In the genomic region with DNA sequence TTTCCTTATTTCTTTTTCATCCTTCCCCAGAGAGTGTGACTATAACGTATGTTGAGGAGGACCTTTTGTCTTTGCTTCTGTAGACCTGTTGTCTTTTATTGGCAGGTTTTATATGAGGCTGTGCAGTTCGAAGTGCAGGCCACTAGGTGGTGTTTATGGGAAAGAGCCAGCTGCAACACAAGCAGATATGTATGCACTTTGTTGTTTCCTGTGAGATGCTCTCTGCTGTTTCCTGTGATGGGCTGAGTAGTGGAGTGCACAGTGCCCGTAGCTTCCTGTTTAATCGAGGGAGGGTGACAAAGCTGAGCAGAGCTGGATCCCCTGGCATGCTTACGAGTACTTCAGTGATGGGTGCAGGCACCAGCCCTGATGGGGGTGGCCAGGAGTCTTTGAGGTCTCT, we compare ENCODE assay signal across 13 cellular contexts. TPM values are rescaled to one million over a fixed set of nuclear protein-coding genes. Genes with fewer than 3 reads are reported as not detected.
DNase-seq lines count a peak whose midpoint lies in the region; ATAC-seq and TF ChIP-seq lines count a peak whose summit lies in the region.
"Not testable (repeated sequence)": the region's sequence is repeated elsewhere in the genome, so short reads cannot be mapped to it uniquely, and the experiment has no call there.
"Had no signal": no experiment of that assay in that cellular context is flagged by ENCODE, and none has a peak within 500 bp of the region (broad histone marks: within the 10 kb centered on the region; RNA-seq: fewer than 3 reads in every experiment).

No MANE protein-coding gene starts in this region.

- DNase-seq in CD14-positive monocyte (ENCODE audit: low spot score); RWPE2 (ENCODE audit: low spot score); foreskin keratinocyte: not testable (repeated sequence)
- peak; percentile 68 for DNase-seq in Jurkat, Clone E6-1 (ENCODE audit: low read depth, low spot score)
- peak; percentile 1 for DNase-seq in activated T-cell treated with anti-CD3 and anti-CD28 coated beads for 48 hours (ENCODE audit: low read depth)
- DNase-seq in naive thymus-derived CD4-positive, alpha-beta T cell, result peak in 2 of 9 donors; percentile 12 to 30

- TF ChIP-seq CTCF in CD14-positive monocyte (IDR thresholded peaks at IDR 0.05), result peak; percentile 14
- TF ChIP-seq CTCF in RWPE2 (IDR thresholded peaks at IDR 0.05; ENCODE audit: poor library complexity, severe bottlenecking), result peak; percentile 43
- peak; percentile 13 for TF ChIP-seq CTCF in foreskin keratinocyte (conservative IDR thresholded peaks at IDR 0.05)

- CTCF ChIA-PET in naive thymus-derived CD4-positive, alpha-beta T cell (lab: Charles Lee), result not testable (repeated sequence)

- not testable (repeated sequence) for H3K27me3 Mint-ChIP-seq in CD14-positive monocyte (ENCODE audit: low read depth in 3 of 3); naive thymus-derived CD4-positive, alpha-beta T cell

- ATAC-seq in GM19043 (IDR thresholded peaks at IDR 0.05; ENCODE audit: low read depth, unreplicated experiment) (peak; percentile 98), HG02759 (IDR thresholded peaks at IDR 0.05; ENCODE audit: unreplicated experiment) (peak; percentile 97), RWPE2 (ENCODE audit: low read depth) (peak; percentile 72)
- not testable (repeated sequence) for ATAC-seq in foreskin keratinocyte
- ATAC-seq in naive thymus-derived CD4-positive, alpha-beta T cell, result peak; percentile 68

- H3K4me3 Mint-ChIP-seq in CD14-positive monocyte, result not testable (repeated sequence)
- H3K4me3 Mint-ChIP-seq in naive thymus-derived CD4-positive, alpha-beta T cell, result peak overlapping the region in 2 of 10 donors; percentile 48 to 55

- H3K4me1 ChIP-seq in RWPE2 (ENCODE audit: insufficient read depth, poor library complexity, severe bottlenecking); foreskin keratinocyte; naive thymus-derived CD4-positive, alpha-beta T cell (ENCODE audit: control insufficient read depth in 2 of 2, insufficient read depth in 2 of 2, low read length in 2 of 2): not testable (repeated sequence)

- H3K4me1 Mint-ChIP-seq in CD14-positive monocyte, result not testable (repeated sequence)
- H3K4me1 Mint-ChIP-seq in naive thymus-derived CD4-positive, alpha-beta T cell, result peaks cover 0 to 11% (median 2%) of the 10 kb centered on the region in 7 donors

- intact Hi-C loops in CD14-positive monocyte (cut with micrococcal nuclease); naive thymus-derived CD4-positive, alpha-beta T cell (cut with micrococcal nuclease): not testable (repeated sequence)

- not testable (repeated sequence) for H3K9me3 ChIP-seq in RWPE2 (ENCODE audit: severe bottlenecking); naive thymus-derived CD4-positive, alpha-beta T cell (ENCODE audit: control insufficient read depth in 2 of 3, low read length in 3 of 3)

- not testable (repeated sequence) for H3K27ac ChIP-seq in RWPE2 (ENCODE audit: poor library complexity, severe bottlenecking); foreskin keratinocyte; naive thymus-derived CD4-positive, alpha-beta T cell (ENCODE audit: low read depth, low read length)

- POLR2A ChIA-PET in naive thymus-derived CD4-positive, alpha-beta T cell (lab: Charles Lee), result not testable (repeated sequence)

- H3K36me3 Mint-ChIP-seq in CD14-positive monocyte; naive thymus-derived CD4-positive, alpha-beta T cell: not testable (repeated sequence)

- H3K9me3 Mint-ChIP-seq in CD14-positive monocyte; naive thymus-derived CD4-positive, alpha-beta T cell: not testable (repeated sequence)

- not testable (repeated sequence) for H3K27ac Mint-ChIP-seq in CD14-positive monocyte
- peak overlapping the region in 1 of 9 donors; percentile 48 for H3K27ac Mint-ChIP-seq in naive thymus-derived CD4-positive, alpha-beta T cell

- H3K36me3 ChIP-seq in RWPE2 (ENCODE audit: low read depth); naive thymus-derived CD4-positive, alpha-beta T cell (ENCODE audit: control insufficient read depth in 2 of 3, insufficient read depth in 3 of 3, low read length in 3 of 3): not testable (repeated sequence)

- not testable (repeated sequence) for H3K27me3 ChIP-seq in RWPE2 (ENCODE audit: insufficient read depth, poor library complexity, severe bottlenecking); foreskin keratinocyte; naive thymus-derived CD4-positive, alpha-beta T cell (ENCODE audit: control insufficient read depth in 2 of 2, insufficient read depth in 2 of 2, low read length in 2 of 2)

- H3K4me3 ChIP-seq in Jurkat, Clone E6-1 (ENCODE audit: low read length); RWPE2 (ENCODE audit: severe bottlenecking); naive thymus-derived CD4-positive, alpha-beta T cell (ENCODE audit: low read length): not testable (repeated sequence)

RNA-seq across cellular contexts. Expression of a gene that starts 51.8 kb away (rescaled TPM):
- not detected for polyA plus RNA-seq in CD14-positive monocyte
- polyA plus RNA-seq in Jurkat, Clone E6-1 (2012; ENCODE audit: insufficient read depth, insufficient read length), result not detected
- total RNA-seq in foreskin keratinocyte, result not detected in 2 replicates
- polyA plus RNA-seq in foreskin keratinocyte, result not detected in 2 replicates
- not detected for total RNA-seq in naive thymus-derived CD4-positive, alpha-beta T cell
- not detected for polyA plus RNA-seq in naive thymus-derived CD4-positive, alpha-beta T cell
- total RNA-seq: gastrocnemius medialis, IMR-90, myocyte, PC-9, psoas muscle had no signal
- polyA plus RNA-seq: IMR-90, psoas muscle had no signal
